19 cellular contexts compared by ENCODE assay signal in the genomic region with DNA sequence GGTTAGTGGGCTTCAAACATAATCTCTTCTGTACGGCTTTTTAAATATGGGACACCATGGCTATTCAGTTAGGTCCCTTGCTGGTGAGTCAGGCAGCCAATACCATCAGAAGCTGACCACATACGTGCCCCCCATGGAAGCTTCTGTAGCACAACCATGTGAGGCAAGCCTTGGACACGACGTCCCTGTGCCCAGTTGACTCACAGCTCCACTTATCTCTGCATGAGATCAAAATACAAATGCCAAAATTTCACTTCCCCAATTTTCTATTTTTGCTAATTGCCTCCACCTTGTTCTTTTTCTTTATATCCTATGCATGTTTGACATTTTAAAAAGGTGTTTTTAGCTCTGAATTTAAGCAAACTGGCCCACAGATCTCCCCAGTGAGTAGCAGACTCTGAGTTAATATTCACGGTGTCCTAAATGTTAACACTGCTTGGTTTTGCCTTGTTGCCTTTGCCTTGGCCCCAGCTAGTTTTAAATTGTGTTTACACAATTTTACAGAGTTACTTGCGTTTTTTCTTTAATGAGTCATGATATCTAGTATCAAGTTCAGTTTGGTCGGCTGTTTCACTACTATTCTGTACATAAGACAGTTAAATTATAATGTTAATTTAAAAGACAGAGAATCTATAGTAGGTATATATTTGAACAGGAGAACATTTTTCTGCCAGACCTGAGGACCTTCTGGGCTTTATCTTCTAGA.
DNase-seq lines count a peak whose midpoint lies in the region; ATAC-seq and TF ChIP-seq lines count a peak whose summit lies in the region.
"Had no signal": no experiment of that assay in that cellular context is flagged by ENCODE, and none has a peak within 500 bp of the region (broad histone marks: within the 10 kb centered on the region; RNA-seq: fewer than 3 reads in every experiment).

No MANE protein-coding gene starts in this region.

- TF ChIP-seq CTCF in VCaP (conservative IDR thresholded peaks at IDR 0.05), result no peak

- intact Hi-C loops in Right ventricle myocardium inferior (cut with DNase I), result no loop called here

- DNase-seq in ELR (ENCODE audit: low read depth) (peak; percentile 33), NAMALWA (ENCODE audit: low spot score) (peak; percentile 19), myocyte (ENCODE audit: low read depth) (peak; percentile 21), DMS53 (lab: John Stamatoyannopoulos, UW) (no peak), Right ventricle myocardium inferior (ENCODE audit: missing footprints) (no peak), AG08395 (ENCODE audit: low spot score) (no peak)
- DNase-seq: activated CD8-positive, alpha-beta memory T cell treated with anti-CD3 and anti-CD28 coated beads for 24 hours; activated effector memory CD4-positive, alpha-beta T cell treated with Interleukin-2 at 50 U/mL for 16 hours; BE2C; body of pancreas; effector CD8-positive, alpha-beta T cell; mesendoderm; NCI-H2029 treated with DMSO at 0.1 percent for 48 hours; NCI-H69 had no signal

- H3K27ac ChIP-seq in VCaP, result peak overlapping the region; percentile 41
- H3K27ac ChIP-seq: body of pancreas, gastroesophageal sphincter, neutrophil, skin epidermis had no signal

- no peak for ATAC-seq in GM19452 (IDR thresholded peaks at IDR 0.05; ENCODE audit: unreplicated experiment)
- no peak for ATAC-seq in Right ventricle myocardium inferior
- ATAC-seq: body of pancreas, gastroesophageal sphincter had no signal

Comparison
In these comparisons a context has a peak if more than half of its experiments do, and no peak if none do; other contexts are left out.
1. DNase-seq: peak in ELR (single experiment), NAMALWA (single experiment) and myocyte (single experiment); none in DMS53 (single experiment), Right ventricle myocardium inferior (single experiment) and AG08395 (single experiment).